In the genomic region with DNA sequence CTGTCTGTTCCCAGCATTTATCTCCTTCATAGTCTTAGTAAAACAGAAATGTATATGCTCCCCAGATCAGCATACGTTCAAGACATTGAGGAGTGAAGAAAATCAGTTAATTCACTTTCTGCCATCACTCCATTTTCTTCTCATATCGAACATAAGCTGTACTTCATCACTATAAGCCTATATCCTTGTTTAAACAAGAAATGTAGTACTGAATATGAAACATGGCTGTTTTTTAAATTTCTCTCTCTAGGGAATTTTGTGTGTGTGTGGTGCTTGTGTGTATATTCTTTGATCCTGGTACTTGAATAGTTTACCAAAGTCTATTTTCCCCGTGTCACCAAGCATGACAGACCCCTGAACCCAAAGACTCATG, we compare ENCODE assay signal across 9 cellular contexts.
DNase-seq lines count a peak whose midpoint lies in the region; ATAC-seq and TF ChIP-seq lines count a peak whose summit lies in the region.
"Had no signal": no experiment of that assay in that cellular context is flagged by ENCODE, and none has a peak within 500 bp of the region (broad histone marks: within the 10 kb centered on the region; RNA-seq: fewer than 3 reads in every experiment).

No MANE protein-coding gene starts in this region.

- H3K27me3 ChIP-seq in iPS-18a (ENCODE audit: control insufficient read depth, insufficient read depth, low read length) = no peaks in the 10 kb centered on the region
- H3K27me3 ChIP-seq in testis = no peaks in the 10 kb centered on the region

- peaks cover 29% of the 10 kb centered on the region for H3K4me1 Mint-ChIP-seq in activated naive CD4-positive, alpha-beta T cell treated with anti-CD3 and anti-CD28 coated beads for 36 hours (ENCODE audit: low read depth)

- TF ChIP-seq CTCF in VCaP (conservative IDR thresholded peaks at IDR 0.05) = no peak
- TF ChIP-seq CTCF in testis (IDR thresholded peaks at IDR 0.05) = no peak

- H3K27ac Mint-ChIP-seq in activated naive CD4-positive, alpha-beta T cell treated with anti-CD3 and anti-CD28 coated beads for 36 hours = peak overlapping the region; percentile 99

- TF ChIP-seq POLR2A in testis (IDR thresholded peaks at IDR 0.05) = no peak

- H3K4me3 ChIP-seq in iPS-18a (ENCODE audit: low read length) = no peak overlapping the region
- no peak overlapping the region for H3K4me3 ChIP-seq in testis

- H3K9me3 Mint-ChIP-seq in activated naive CD4-positive, alpha-beta T cell treated with anti-CD3 and anti-CD28 coated beads for 36 hours = no peaks in the 10 kb centered on the region

- H3K27ac ChIP-seq in VCaP = peak overlapping the region; percentile 88
- H3K27ac ChIP-seq in iPS-18a (ENCODE audit: low read length) = peak overlapping the region; percentile 59
- H3K27ac ChIP-seq in testis = peak overlapping the region; percentile 3 to 83

- peaks cover 15% of the 10 kb centered on the region for H3K36me3 Mint-ChIP-seq in activated naive CD4-positive, alpha-beta T cell treated with anti-CD3 and anti-CD28 coated beads for 36 hours (ENCODE audit: low read depth)

- H3K36me3 ChIP-seq in iPS-18a (ENCODE audit: control insufficient read depth, low read depth, low read length) (no peaks in the 10 kb centered on the region), testis (ENCODE audit: low read depth, missing control alignments) (no peaks in the 10 kb centered on the region)

- no peaks in the 10 kb centered on the region for H3K9me3 ChIP-seq in iPS-18a (ENCODE audit: control insufficient read depth, low read depth, low read length)
- no peaks in the 10 kb centered on the region for H3K9me3 ChIP-seq in testis

- intact Hi-C loops in activated naive CD4-positive, alpha-beta T cell treated with anti-CD3 and anti-CD28 coated beads for 36 hours (cut with micrococcal nuclease) = loop anchor here (10.0 kb wide), 1 partner anchor 1640 kb away; a partner anchor contains a TSS
- intact Hi-C loops in testis (cut with DNase I; ENCODE audit: low total_unique reads) = no loop called here

- H3K4me1 ChIP-seq in iPS-18a (ENCODE audit: control insufficient read depth, low read depth, low read length) = peaks cover 6% of the 10 kb centered on the region
- no peaks in the 10 kb centered on the region for H3K4me1 ChIP-seq in testis

- CTCF ChIA-PET in activated naive CD4-positive, alpha-beta T cell treated with anti-CD3 and anti-CD28 coated beads for 36 hours (lab: Charles Lee) = interaction anchor here (0.6 to 1.0 kb wide), 2 partner anchors 9 to 66 kb away, joined by 3 to 4 read pairs; no protein-coding TSS in a partner anchor

- no peak for DNase-seq in activated naive CD4-positive, alpha-beta T cell treated with anti-CD3 and anti-CD28 coated beads for 36 hours
- DNase-seq in activated naive CD4-positive, alpha-beta T cell treated with Interleukin-2 at 50 U/mL for 16 hours = no peak
- DNase-seq in testis = no peak
- DNase-seq in DMS53 treated with DMSO at 0.1 percent for 48 hours (lab: John Stamatoyannopoulos, UW; ENCODE audit: unreplicated experiment) = no peak
- no peak for DNase-seq in mesenteric fat pad (ENCODE audit: low spot score)
- DNase-seq: AML-193 had no signal

- ATAC-seq in esophagus mucosa = no peak

- peak overlapping the region; percentile 99 for H3K9ac ChIP-seq in iPS-18a (ENCODE audit: low read length)

- 78 to 80% methylated on average over 3 of the region's 3 CpGs for WGBS in testis, 2 donors

- H3K4me3 Mint-ChIP-seq in activated naive CD4-positive, alpha-beta T cell treated with anti-CD3 and anti-CD28 coated beads for 36 hours = peak overlapping the region; percentile 21

- peaks cover 4% of the 10 kb centered on the region for H3K27me3 Mint-ChIP-seq in activated naive CD4-positive, alpha-beta T cell treated with anti-CD3 and anti-CD28 coated beads for 36 hours (ENCODE audit: low read depth)
